In genomic region chr1:1302006-1302430, GRCh38 we compare ENCODE assay signal across 1 cellular context.
TF ChIP-seq lines count a peak whose summit lies in the region.

No MANE protein-coding gene starts in this region.

TF ChIP-seq in HEK293, 187 proteins besides CTCF, POLR2A, EP300 and RAD21 (continued from another document):
- no peak for TF ChIP-seq ZNF488 (tag by site-specific recombination; IDR thresholded peaks at IDR 0.05)
- TF ChIP-seq BCL11B (tag by site-specific recombination; IDR thresholded peaks at IDR 0.05; ENCODE audit: low read depth): no peak
- TF ChIP-seq, protein P1, sequence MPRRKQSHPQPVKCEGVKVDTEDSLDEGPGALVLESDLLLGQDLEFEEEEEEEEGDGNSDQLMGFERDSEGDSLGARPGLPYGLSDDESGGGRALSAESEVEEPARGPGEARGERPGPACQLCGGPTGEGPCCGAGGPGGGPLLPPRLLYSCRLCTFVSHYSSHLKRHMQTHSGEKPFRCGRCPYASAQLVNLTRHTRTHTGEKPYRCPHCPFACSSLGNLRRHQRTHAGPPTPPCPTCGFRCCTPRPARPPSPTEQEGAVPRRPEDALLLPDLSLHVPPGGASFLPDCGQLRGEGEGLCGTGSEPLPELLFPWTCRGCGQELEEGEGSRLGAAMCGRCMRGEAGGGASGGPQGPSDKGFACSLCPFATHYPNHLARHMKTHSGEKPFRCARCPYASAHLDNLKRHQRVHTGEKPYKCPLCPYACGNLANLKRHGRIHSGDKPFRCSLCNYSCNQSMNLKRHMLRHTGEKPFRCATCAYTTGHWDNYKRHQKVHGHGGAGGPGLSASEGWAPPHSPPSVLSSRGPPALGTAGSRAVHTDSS (tag by site-specific recombination; IDR thresholded peaks at IDR 0.05): no peak
- TF ChIP-seq SCRT2 (tag by site-specific recombination; IDR thresholded peaks at IDR 0.05): no peak
- no peak for TF ChIP-seq ZNF362 (tag by site-specific recombination; IDR thresholded peaks at IDR 0.05)
- 0 out of 2 replicates have a peak, but pooled peaks have one; percentile 7 for TF ChIP-seq KLF1 (tag by site-specific recombination; IDR thresholded peaks at IDR 0.05)
- no peak for TF ChIP-seq ZNF211 (tag by site-specific recombination; IDR thresholded peaks at IDR 0.05; ENCODE audit: low read depth)
- TF ChIP-seq ZNF311 (tag by site-specific recombination; IDR thresholded peaks at IDR 0.05; ENCODE audit: borderline replicate concordance): no peak
- no peak for TF ChIP-seq ZBTB44 (tag by site-specific recombination; IDR thresholded peaks at IDR 0.05)
- TF ChIP-seq ZNF202 (tag by site-specific recombination; IDR thresholded peaks at IDR 0.05; ENCODE audit: borderline replicate concordance): no peak
- no peak for TF ChIP-seq ZNF416 (tag by site-specific recombination; IDR thresholded peaks at IDR 0.05)
- peak; percentile 57; the same call in 1 of the 2 replicates for TF ChIP-seq GLIS2 (tag by site-specific recombination; IDR thresholded peaks at IDR 0.05)
- TF ChIP-seq REST (tag by site-specific recombination; IDR thresholded peaks at IDR 0.05): no peak
- TF ChIP-seq ZFP41 (tag by site-specific recombination; IDR thresholded peaks at IDR 0.05; ENCODE audit: borderline replicate concordance): no peak
- TF ChIP-seq ZIC2 (tag by site-specific recombination; IDR thresholded peaks at IDR 0.05): peak; percentile 63
- no peak for TF ChIP-seq ZNF140 (tag by site-specific recombination; IDR thresholded peaks at IDR 0.05)
- TF ChIP-seq KLF8 (tag by site-specific recombination; IDR thresholded peaks at IDR 0.05): 0 out of 2 replicates have a peak, but pooled peaks have one; percentile 17
- TF ChIP-seq ZNF423 (tag by site-specific recombination; IDR thresholded peaks at IDR 0.05): peak; percentile 94
- TF ChIP-seq ZNF155 (tag by site-specific recombination; IDR thresholded peaks at IDR 0.05): no peak
- TF ChIP-seq, protein P2, sequence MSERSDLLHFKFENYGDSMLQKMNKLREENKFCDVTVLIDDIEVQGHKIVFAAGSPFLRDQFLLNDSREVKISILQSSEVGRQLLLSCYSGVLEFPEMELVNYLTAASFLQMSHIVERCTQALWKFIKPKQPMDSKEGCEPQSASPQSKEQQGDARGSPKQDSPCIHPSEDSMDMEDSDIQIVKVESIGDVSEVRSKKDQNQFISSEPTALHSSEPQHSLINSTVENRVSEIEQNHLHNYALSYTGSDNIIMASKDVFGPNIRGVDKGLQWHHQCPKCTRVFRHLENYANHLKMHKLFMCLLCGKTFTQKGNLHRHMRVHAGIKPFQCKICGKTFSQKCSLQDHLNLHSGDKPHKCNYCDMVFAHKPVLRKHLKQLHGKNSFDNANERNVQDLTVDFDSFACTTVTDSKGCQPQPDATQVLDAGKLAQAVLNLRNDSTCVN (tag by site-specific recombination; optimal IDR thresholded peaks at IDR 0.05): no peak
- TF ChIP-seq, protein P3, sequence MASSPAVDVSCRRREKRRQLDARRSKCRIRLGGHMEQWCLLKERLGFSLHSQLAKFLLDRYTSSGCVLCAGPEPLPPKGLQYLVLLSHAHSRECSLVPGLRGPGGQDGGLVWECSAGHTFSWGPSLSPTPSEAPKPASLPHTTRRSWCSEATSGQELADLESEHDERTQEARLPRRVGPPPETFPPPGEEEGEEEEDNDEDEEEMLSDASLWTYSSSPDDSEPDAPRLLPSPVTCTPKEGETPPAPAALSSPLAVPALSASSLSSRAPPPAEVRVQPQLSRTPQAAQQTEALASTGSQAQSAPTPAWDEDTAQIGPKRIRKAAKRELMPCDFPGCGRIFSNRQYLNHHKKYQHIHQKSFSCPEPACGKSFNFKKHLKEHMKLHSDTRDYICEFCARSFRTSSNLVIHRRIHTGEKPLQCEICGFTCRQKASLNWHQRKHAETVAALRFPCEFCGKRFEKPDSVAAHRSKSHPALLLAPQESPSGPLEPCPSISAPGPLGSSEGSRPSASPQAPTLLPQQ (tag by site-specific recombination; IDR thresholded peaks at IDR 0.05): peak; percentile 89
- peak; percentile 92 for TF ChIP-seq ZFP69B (tag by site-specific recombination; IDR thresholded peaks at IDR 0.05)
- no peak for TF ChIP-seq GFI1B (tag by site-specific recombination; IDR thresholded peaks at IDR 0.05)
- TF ChIP-seq ZNF24 (tag by site-specific recombination; IDR thresholded peaks at IDR 0.05): no peak
- no peak for TF ChIP-seq ZSCAN4 (tag by site-specific recombination; IDR thresholded peaks at IDR 0.05)
- no peak for TF ChIP-seq ZNF121 (tag by site-specific recombination; IDR thresholded peaks at IDR 0.05)
- no peak for TF ChIP-seq ZNF449 (tag by site-specific recombination; IDR thresholded peaks at IDR 0.05)
- no peak for TF ChIP-seq ZBTB20 (tag by site-specific recombination; IDR thresholded peaks at IDR 0.05)
- TF ChIP-seq ZNF223 (tag by site-specific recombination; IDR thresholded peaks at IDR 0.05): no peak
- TF ChIP-seq ZNF157 (tag by site-specific recombination; IDR thresholded peaks at IDR 0.05): no peak
- TF ChIP-seq ZNF610 (tag by site-specific recombination; IDR thresholded peaks at IDR 0.05; ENCODE audit: borderline replicate concordance): no peak
